In genomic region chr11:20247540-20248138, GRCh38 we compare ENCODE assay signal across 1 cellular context.
TF ChIP-seq lines count a peak whose summit lies in the region.

No MANE protein-coding gene starts in this region.

TF ChIP-seq in WTC11, 78 proteins besides CTCF, POLR2A, EP300 and RAD21 (continued from another document):
- TF ChIP-seq, protein P1, sequence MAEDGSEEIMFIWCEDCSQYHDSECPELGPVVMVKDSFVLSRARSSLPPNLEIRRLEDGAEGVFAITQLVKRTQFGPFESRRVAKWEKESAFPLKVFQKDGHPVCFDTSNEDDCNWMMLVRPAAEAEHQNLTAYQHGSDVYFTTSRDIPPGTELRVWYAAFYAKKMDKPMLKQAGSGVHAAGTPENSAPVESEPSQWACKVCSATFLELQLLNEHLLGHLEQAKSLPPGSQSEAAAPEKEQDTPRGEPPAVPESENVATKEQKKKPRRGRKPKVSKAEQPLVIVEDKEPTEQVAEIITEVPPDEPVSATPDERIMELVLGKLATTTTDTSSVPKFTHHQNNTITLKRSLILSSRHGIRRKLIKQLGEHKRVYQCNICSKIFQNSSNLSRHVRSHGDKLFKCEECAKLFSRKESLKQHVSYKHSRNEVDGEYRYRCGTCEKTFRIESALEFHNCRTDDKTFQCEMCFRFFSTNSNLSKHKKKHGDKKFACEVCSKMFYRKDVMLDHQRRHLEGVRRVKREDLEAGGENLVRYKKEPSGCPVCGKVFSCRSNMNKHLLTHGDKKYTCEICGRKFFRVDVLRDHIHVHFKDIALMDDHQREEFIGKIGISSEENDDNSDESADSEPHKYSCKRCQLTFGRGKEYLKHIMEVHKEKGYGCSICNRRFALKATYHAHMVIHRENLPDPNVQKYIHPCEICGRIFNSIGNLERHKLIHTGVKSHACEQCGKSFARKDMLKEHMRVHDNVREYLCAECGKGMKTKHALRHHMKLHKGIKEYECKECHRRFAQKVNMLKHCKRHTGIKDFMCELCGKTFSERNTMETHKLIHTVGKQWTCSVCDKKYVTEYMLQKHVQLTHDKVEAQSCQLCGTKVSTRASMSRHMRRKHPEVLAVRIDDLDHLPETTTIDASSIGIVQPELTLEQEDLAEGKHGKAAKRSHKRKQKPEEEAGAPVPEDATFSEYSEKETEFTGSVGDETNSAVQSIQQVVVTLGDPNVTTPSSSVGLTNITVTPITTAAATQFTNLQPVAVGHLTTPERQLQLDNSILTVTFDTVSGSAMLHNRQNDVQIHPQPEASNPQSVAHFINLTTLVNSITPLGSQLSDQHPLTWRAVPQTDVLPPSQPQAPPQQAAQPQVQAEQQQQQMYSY (CRISPR knock-in tag; IDR thresholded peaks at IDR 0.05): no peak
- TF ChIP-seq, protein P2, sequence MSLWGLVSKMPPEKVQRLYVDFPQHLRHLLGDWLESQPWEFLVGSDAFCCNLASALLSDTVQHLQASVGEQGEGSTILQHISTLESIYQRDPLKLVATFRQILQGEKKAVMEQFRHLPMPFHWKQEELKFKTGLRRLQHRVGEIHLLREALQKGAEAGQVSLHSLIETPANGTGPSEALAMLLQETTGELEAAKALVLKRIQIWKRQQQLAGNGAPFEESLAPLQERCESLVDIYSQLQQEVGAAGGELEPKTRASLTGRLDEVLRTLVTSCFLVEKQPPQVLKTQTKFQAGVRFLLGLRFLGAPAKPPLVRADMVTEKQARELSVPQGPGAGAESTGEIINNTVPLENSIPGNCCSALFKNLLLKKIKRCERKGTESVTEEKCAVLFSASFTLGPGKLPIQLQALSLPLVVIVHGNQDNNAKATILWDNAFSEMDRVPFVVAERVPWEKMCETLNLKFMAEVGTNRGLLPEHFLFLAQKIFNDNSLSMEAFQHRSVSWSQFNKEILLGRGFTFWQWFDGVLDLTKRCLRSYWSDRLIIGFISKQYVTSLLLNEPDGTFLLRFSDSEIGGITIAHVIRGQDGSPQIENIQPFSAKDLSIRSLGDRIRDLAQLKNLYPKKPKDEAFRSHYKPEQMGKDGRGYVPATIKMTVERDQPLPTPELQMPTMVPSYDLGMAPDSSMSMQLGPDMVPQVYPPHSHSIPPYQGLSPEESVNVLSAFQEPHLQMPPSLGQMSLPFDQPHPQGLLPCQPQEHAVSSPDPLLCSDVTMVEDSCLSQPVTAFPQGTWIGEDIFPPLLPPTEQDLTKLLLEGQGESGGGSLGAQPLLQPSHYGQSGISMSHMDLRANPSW (CRISPR knock-in tag; conservative IDR thresholded peaks at IDR 0.05; ENCODE audit: low read depth): no peak
TF ChIP-seq in WTC11: peak in this region for 0.
